In genomic region chr10:54203426-54203825, GRCh38 we compare ENCODE assay signal across 23 cellular contexts.
DNase-seq lines count a peak whose midpoint lies in the region; ATAC-seq, FAIRE-seq and TF ChIP-seq lines count a peak whose summit lies in the region.
"Had no signal": no experiment of that assay in that cellular context is flagged by ENCODE, and none has a peak within 500 bp of the region (broad histone marks: within the 10 kb centered on the region; RNA-seq: fewer than 3 reads in every experiment).

No MANE protein-coding gene starts in this region.

- H3K36me3 Mint-ChIP-seq in activated T-cell treated with anti-CD3 and anti-CD28 coated beads, Interleukin-2, amount 50 U/mL, for 24 hours (ENCODE audit: low read depth): no peaks in the 10 kb centered on the region
- H3K36me3 Mint-ChIP-seq: IgD-negative memory B cell had no signal

- no peaks in the 10 kb centered on the region for H3K4me1 Mint-ChIP-seq in activated T-cell treated with anti-CD3 and anti-CD28 coated beads, Interleukin-2, amount 50 U/mL, for 24 hours (ENCODE audit: low read depth)
- H3K4me1 Mint-ChIP-seq: IgD-negative memory B cell had no signal

- FAIRE-seq in endothelial cell of umbilical vein (lab: Jason Lieb, UNC) (no peak), frontal cortex (lab: Jason Lieb, UNC) (no peak)
- FAIRE-seq: A204.1, GM12892, GM18507, HepG2 had no signal

- H4K20me1 ChIP-seq in endothelial cell of umbilical vein (replicated peaks; ENCODE audit: control insufficient read depth, extremely low read depth, insufficient read depth, low read length): no peaks in the 10 kb centered on the region

- H3K9me1 ChIP-seq in endothelial cell of umbilical vein (replicated peaks; ENCODE audit: control insufficient read depth, extremely low read depth, insufficient read depth, low read length): no peaks in the 10 kb centered on the region

- H3K27ac ChIP-seq in RWPE1 (no peak overlapping the region), endothelial cell of umbilical vein (ENCODE audit: insufficient read depth, low read depth, low read length) (peak overlapping the region; percentile 7), foreskin keratinocyte (no peak overlapping the region)
- H3K27ac ChIP-seq: C4-2B, GM23248, HL-60 had no signal

- TF ChIP-seq CTCF in RWPE1 (conservative IDR thresholded peaks at IDR 0.05; ENCODE audit: low read depth) (no peak), endothelial cell of umbilical vein (IDR thresholded peaks at IDR 0.05; ENCODE audit: extremely low read depth in 1 of 2, insufficient read depth in 1 of 2, low read depth in 1 of 2, low read length in 2 of 2) (no peak), foreskin keratinocyte (conservative IDR thresholded peaks at IDR 0.05) (no peak)

- POLR2A ChIA-PET in RWPE1 (lab: Yijun Ruan, JAX; ENCODE audit: low non-redundant PET): no interaction called here
- POLR2A ChIA-PET in endothelial cell of umbilical vein (lab: Charles Lee): no interaction called here

- H3K27me3 Mint-ChIP-seq in activated T-cell treated with anti-CD3 and anti-CD28 coated beads, Interleukin-2, amount 50 U/mL, for 24 hours: no peaks in the 10 kb centered on the region
- H3K27me3 Mint-ChIP-seq: CD4-positive, alpha-beta T cell; IgD-negative memory B cell had no signal

- H3K4me1 ChIP-seq in endothelial cell of umbilical vein (ENCODE audit: control insufficient read depth, extremely low read depth, insufficient read depth, low read length) (peaks cover 3% of the 10 kb centered on the region), foreskin keratinocyte (no peaks in the 10 kb centered on the region)
- H3K4me1 ChIP-seq: Caco-2 had no signal

- H3K4me3 Mint-ChIP-seq in activated T-cell treated with anti-CD3 and anti-CD28 coated beads, Interleukin-2, amount 50 U/mL, for 24 hours: no peak overlapping the region
- H3K4me3 Mint-ChIP-seq: CD4-positive, alpha-beta T cell; IgD-negative memory B cell had no signal

- H3K27ac Mint-ChIP-seq in activated T-cell treated with anti-CD3 and anti-CD28 coated beads, Interleukin-2, amount 50 U/mL, for 24 hours: no peak overlapping the region
- H3K27ac Mint-ChIP-seq: CD4-positive, alpha-beta T cell; IgD-negative memory B cell had no signal

- H3K9ac ChIP-seq in endothelial cell of umbilical vein (replicated peaks; ENCODE audit: extremely low read depth, insufficient read depth, low read length): no peak overlapping the region
- H3K9ac ChIP-seq: GM23248 had no signal

- CTCF ChIA-PET in RWPE1 (lab: Yijun Ruan, JAX): no interaction called here
- CTCF ChIA-PET in endothelial cell of umbilical vein (lab: Charles Lee): no interaction called here

- dilution Hi-C loops in endothelial cell of umbilical vein (cut with MboI; ENCODE audit: extremely low pct_ligation_motif_present, low sequenced_read_pairs): no loop called here

- H3K4me2 ChIP-seq in endothelial cell of umbilical vein (ENCODE audit: insufficient read depth, low read length): peak overlapping the region; percentile 51

- H3K9me3 ChIP-seq in endothelial cell of umbilical vein (replicated peaks; ENCODE audit: control insufficient read depth, insufficient read depth, low read length): no peaks in the 10 kb centered on the region
- H3K9me3 ChIP-seq: Caco-2 had no signal

- H3K9me3 Mint-ChIP-seq in activated T-cell treated with anti-CD3 and anti-CD28 coated beads, Interleukin-2, amount 50 U/mL, for 24 hours: peaks cover 16% of the 10 kb centered on the region

- DNase-seq in HT1080 (ENCODE audit: low read depth): peak; percentile 68
- DNase-seq in RWPE1 (ENCODE audit: low spot score): peak; percentile 11
- DNase-seq in endothelial cell of umbilical vein (ENCODE audit: low read depth, low spot score): no peak
- peak; percentile 5 to 40 for DNase-seq in foreskin keratinocyte
- no peak for DNase-seq in frontal cortex (ENCODE audit: low spot score in 2 of 2)
- DNase-seq in activated T-cell treated with anti-CD3 and anti-CD28 coated beads, Interleukin-2, amount 50 U/mL, for 24 hours: no peak
- no peak for DNase-seq in AG20443 (ENCODE audit: low spot score)
- DNase-seq: ACHN; AML-193; Caco-2; CD4-positive, alpha-beta T cell; DMS153; DMS79; GDM1; GM23248; HCEC 1CT had no signal

- H2AFZ ChIP-seq in endothelial cell of umbilical vein (ENCODE audit: low read depth, low read length): peak overlapping the region; percentile 51
- H2AFZ ChIP-seq: GM23248 had no signal

- intact Hi-C loops in endothelial cell of umbilical vein (cut with micrococcal nuclease): no loop called here

- no peaks in the 10 kb centered on the region for H3K36me3 ChIP-seq in endothelial cell of umbilical vein (ENCODE audit: control insufficient read depth in 2 of 2, extremely low read depth in 1 of 2, insufficient read depth in 2 of 2, low read length in 2 of 2)

- H3K27me3 ChIP-seq in endothelial cell of umbilical vein (ENCODE audit: control insufficient read depth in 2 of 2, insufficient read depth in 2 of 2, low read length in 2 of 2) (no peaks in the 10 kb centered on the region), foreskin keratinocyte (no peaks in the 10 kb centered on the region)

- H3K79me2 ChIP-seq in endothelial cell of umbilical vein (ENCODE audit: control insufficient read depth, insufficient read depth, low read length): no peaks in the 10 kb centered on the region

- peak; percentile 93 for ATAC-seq in foreskin keratinocyte
- ATAC-seq: HepG2 had no signal

- no TSS peak for BruUV-seq in endothelial cell of umbilical vein (replicated peaks; lab: Mats Ljungman, UMichigan)

- no peak overlapping the region for H3K4me3 ChIP-seq in endothelial cell of umbilical vein (replicated peaks in 1 of 3; ENCODE audit: insufficient read depth in 1 of 3, low read depth in 1 of 3, low read length in 3 of 3)
- H3K4me3 ChIP-seq: GM23248 had no signal

- no peak for TF ChIP-seq POLR2A in endothelial cell of umbilical vein (IDR thresholded peaks at IDR 0.05; ENCODE audit: low read depth, low read length)

TF ChIP-seq in endothelial cell of umbilical vein, 7 proteins besides CTCF, POLR2A, EP300 and RAD21:
- TF ChIP-seq EZH2 (IDR thresholded peaks at IDR 0.05; ENCODE audit: borderline replicate concordance, low read depth, low read length, severe bottlenecking) (no peak), JUN (IDR thresholded peaks at IDR 0.05; ENCODE audit: borderline replicate concordance, insufficient read depth, insufficient read length, low read depth) (no peak), GATA2 (IDR thresholded peaks at IDR 0.05; ENCODE audit: insufficient read depth, insufficient read length, low read depth, low read length) (no peak), POLR2AphosphoS5 (IDR thresholded peaks at IDR 0.05; ENCODE audit: insufficient read depth, low read depth, low read length) (no peak), MYC (IDR thresholded peaks at IDR 0.05; ENCODE audit: low read depth, low read length) (no peak), MAX (IDR thresholded peaks at IDR 0.05; ENCODE audit: insufficient read depth, insufficient read length) (no peak), FOS (IDR thresholded peaks at IDR 0.05; ENCODE audit: borderline replicate concordance, insufficient read depth, low read length) (peak; percentile 15)

Comparison
In these comparisons a context has a peak if more than half of its experiments do, and no peak if none do; other contexts are left out.
1. DNase-seq: peak in HT1080 (single experiment), RWPE1 (single experiment) and foreskin keratinocyte (2 of 2); none in endothelial cell of umbilical vein (single experiment), frontal cortex (0 of 2), activated T-cell treated with anti-CD3 and anti-CD28 coated beads, Interleukin-2, amount 50 U/mL, for 24 hours (single experiment) and AG20443 (single experiment).